ENCODE assay signal across 9 cellular contexts in the genomic region with DNA sequence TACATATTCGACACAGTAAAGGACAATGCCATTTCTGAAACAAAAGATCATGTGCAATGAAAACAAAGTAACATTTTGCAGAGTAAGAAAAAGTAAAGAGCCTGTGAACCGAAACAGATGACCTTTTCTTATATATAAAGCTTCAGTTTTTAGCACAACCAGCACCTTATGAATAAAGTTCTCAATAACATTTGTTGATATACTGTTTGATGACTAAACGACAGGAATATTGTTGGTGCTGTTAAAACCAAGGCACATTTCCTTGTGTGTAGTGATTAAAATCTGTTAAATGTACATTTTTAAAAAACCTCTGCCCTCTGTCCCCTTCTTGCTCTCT. TPM values are rescaled to one million over a fixed set of nuclear protein-coding genes. Genes with fewer than 3 reads are reported as not detected.
A peak's percentile ranks its signal among the peaks of the same experiment; 100 is the strongest.
DNase-seq lines count a peak whose midpoint lies in the region; ATAC-seq, FAIRE-seq and TF ChIP-seq lines count a peak whose summit lies in the region.
"Had no signal": no experiment of that assay in that cellular context is flagged by ENCODE, and none has a peak within 500 bp of the region (broad histone marks: within the 10 kb centered on the region; RNA-seq: fewer than 3 reads in every experiment).

No MANE protein-coding gene starts in this region.

- H2BK120ac ChIP-seq in mesenchymal stem cell (ENCODE audit: low read depth, low read length) = no peak overlapping the region

- no peak overlapping the region for H2BK15ac ChIP-seq in mesenchymal stem cell (ENCODE audit: low read depth, poor library complexity, severe bottlenecking)

- H2BK12ac ChIP-seq in mesenchymal stem cell (ENCODE audit: low read length in 2 of 2) = no peak overlapping the region

- no peak overlapping the region for H2AFZ ChIP-seq in astrocyte (ENCODE audit: low read depth, low read length)
- no peak overlapping the region for H2AFZ ChIP-seq in mesenchymal stem cell (ENCODE audit: low read depth, low read length)

- H3K36me3 Mint-ChIP-seq in astrocyte (ENCODE audit: low read depth, unreplicated experiment) = peaks cover 2% of the 10 kb centered on the region

- H3K79me1 ChIP-seq in mesenchymal stem cell (replicated peaks; ENCODE audit: low read length, poor library complexity, severe bottlenecking) = no peaks in the 10 kb centered on the region

- no peak overlapping the region for H4K91ac ChIP-seq in mesenchymal stem cell (ENCODE audit: low read length)

- intact Hi-C loops in heart left ventricle (cut with DNase I) (loop anchor here (2.0 to 10.0 kb wide), 13 partner anchors 60 to 185 kb away; no protein-coding TSS in a partner anchor), cardiac septum (cut with DNase I) (loop anchor here (5.0 kb wide), 4 partner anchors 70 to 185 kb away; no protein-coding TSS in a partner anchor), uterus (cut with DNase I; ENCODE audit: low total_unique reads) (loop anchor here (10.0 kb wide), 1 partner anchor 62 kb away; no protein-coding TSS in a partner anchor)

- H3K23ac ChIP-seq in mesenchymal stem cell (ENCODE audit: low read length in 2 of 2) = no peak overlapping the region

- no peaks in the 10 kb centered on the region for H3K9me3 Mint-ChIP-seq in astrocyte (ENCODE audit: unreplicated experiment)

- no peak overlapping the region for H4K8ac ChIP-seq in mesenchymal stem cell (ENCODE audit: low read length)

- H3K27me3 Mint-ChIP-seq in astrocyte (ENCODE audit: low read depth, unreplicated experiment) = no peaks in the 10 kb centered on the region

- no peak overlapping the region for H3K14ac ChIP-seq in mesenchymal stem cell (ENCODE audit: low read length in 2 of 2)

- peaks cover 55% of the 10 kb centered on the region for H3K79me2 ChIP-seq in astrocyte (ENCODE audit: insufficient read depth, low read length)

- H3K9ac ChIP-seq in astrocyte (ENCODE audit: low read length) (peak overlapping the region; percentile 88), mesenchymal stem cell (ENCODE audit: low read length) (peak overlapping the region; percentile 92)

- TF ChIP-seq POLR2A in heart left ventricle (IDR thresholded peaks at IDR 0.05) (no peak), uterus (IDR thresholded peaks at IDR 0.05) (no peak)

- no peaks in the 10 kb centered on the region for H3K27me3 ChIP-seq in heart left ventricle
- H3K27me3 ChIP-seq in astrocyte (ENCODE audit: insufficient read depth, low read length) = no peaks in the 10 kb centered on the region
- H3K27me3 ChIP-seq in mesenchymal stem cell (ENCODE audit: control insufficient read depth in 1 of 2, insufficient read depth in 1 of 2, low read length in 2 of 2) = no peaks in the 10 kb centered on the region
- no peaks in the 10 kb centered on the region for H3K27me3 ChIP-seq in uterus

- H3K4me2 ChIP-seq in astrocyte (ENCODE audit: low read length) (peak overlapping the region; percentile 83), mesenchymal stem cell (ENCODE audit: low read length, poor library complexity, severe bottlenecking) (peak overlapping the region; percentile 47)

- peaks cover 0 to 48% (median 22%) of the 10 kb centered on the region in 12 donors for H3K4me1 ChIP-seq in heart left ventricle
- H3K4me1 ChIP-seq in astrocyte (ENCODE audit: insufficient read depth, low read length) = peaks cover 4% of the 10 kb centered on the region
- H3K4me1 ChIP-seq in mesenchymal stem cell (ENCODE audit: control insufficient read depth, insufficient read depth, low read depth, low read length) = peaks cover 2% of the 10 kb centered on the region
- H3K4me1 ChIP-seq in uterus = peaks cover 2 to 10% of the 10 kb centered on the region in 2 donors

- H3K36me3 ChIP-seq in heart left ventricle (no peaks in the 10 kb centered on the region), astrocyte (ENCODE audit: insufficient read depth, low read length) (no peaks in the 10 kb centered on the region), mesenchymal stem cell (ENCODE audit: control insufficient read depth in 1 of 2, insufficient read depth in 2 of 2, low read depth in 1 of 2, low read length in 2 of 2) (peaks cover 0 to 5% of the 10 kb centered on the region in 2 experiments), uterus (no peaks in the 10 kb centered on the region)

- H3K4me1 Mint-ChIP-seq in astrocyte (ENCODE audit: low read depth, unreplicated experiment) = peaks cover 29% of the 10 kb centered on the region

- H4K20me1 ChIP-seq in astrocyte (ENCODE audit: insufficient read depth, low read length) = peaks cover 17% of the 10 kb centered on the region

- H3K4ac ChIP-seq in mesenchymal stem cell (ENCODE audit: low read depth in 1 of 2, low read length in 2 of 2) = no peak overlapping the region

- H3K9me3 ChIP-seq in heart left ventricle (no peaks in the 10 kb centered on the region), astrocyte (ENCODE audit: insufficient read depth, low read depth, low read length) (no peaks in the 10 kb centered on the region), mesenchymal stem cell (ENCODE audit: control insufficient read depth, low read length) (no peaks in the 10 kb centered on the region), uterus (no peaks in the 10 kb centered on the region)

- H2BK5ac ChIP-seq in mesenchymal stem cell (ENCODE audit: low read depth, low read length, poor library complexity, severe bottlenecking) = no peak overlapping the region

- no peak for FAIRE-seq in astrocyte (lab: Jason Lieb, UNC)
- FAIRE-seq: G401.6 had no signal

- no peak for TF ChIP-seq CTCF in heart left ventricle (IDR thresholded peaks at IDR 0.05)
- no peak for TF ChIP-seq CTCF in astrocyte (IDR thresholded peaks at IDR 0.05; ENCODE audit: insufficient read depth, low read depth, low read length)
- no peak for TF ChIP-seq CTCF in uterus (IDR thresholded peaks at IDR 0.05)

- ATAC-seq in heart left ventricle (no peak), HG03095 (IDR thresholded peaks at IDR 0.05; ENCODE audit: unreplicated experiment) (no peak), HG03139 (IDR thresholded peaks at IDR 0.05; ENCODE audit: unreplicated experiment) (no peak), HG03280 (IDR thresholded peaks at IDR 0.05; ENCODE audit: unreplicated experiment) (no peak)

- DNase-seq in heart left ventricle (no peak), cardiac septum (ENCODE audit: low spot score) (no peak), astrocyte (ENCODE audit: low read depth) (no peak), mesenchymal stem cell (no peak), uterus (no peak)

- H3K18ac ChIP-seq in mesenchymal stem cell (ENCODE audit: low read depth in 1 of 2, low read length in 2 of 2) = no peak overlapping the region

- peak overlapping the region; percentile 97 for H3K4me3 Mint-ChIP-seq in astrocyte (ENCODE audit: unreplicated experiment)

- no peak overlapping the region for H2AK5ac ChIP-seq in mesenchymal stem cell (ENCODE audit: low read length, severe bottlenecking)

- H3K27ac ChIP-seq in heart left ventricle (peak overlapping the region in 11 of 12 donors; percentile 94 to 99 (median 98)), astrocyte (ENCODE audit: low read depth, low read length) (peak overlapping the region; percentile 84), mesenchymal stem cell (ENCODE audit: low read length, poor library complexity, severe bottlenecking) (no peak overlapping the region), uterus (peak overlapping the region; percentile 94 to 99)

- H3K4me3 ChIP-seq in heart left ventricle (peak overlapping the region; percentile 81 to 99 (median 94)), astrocyte (ENCODE audit: insufficient read depth, low read depth, low read length) (peak overlapping the region; percentile 85), mesenchymal stem cell (ENCODE audit: insufficient read depth in 1 of 2, low read depth in 1 of 2, low read length in 2 of 2) (peak overlapping the region in 1 of 2 experiments; percentile 83), uterus (peak overlapping the region; percentile 73 to 99)

- 37 to 40% (median 39%) methylated on average over 3 of the region's 3 CpGs for WGBS in heart left ventricle, 4 donors
- no CpG with 5 or more reads among the region's 3 CpGs for WGBS in mesenchymal stem cell

- H3K27ac Mint-ChIP-seq in astrocyte (ENCODE audit: unreplicated experiment) = peak overlapping the region; percentile 87

RNA-seq across cellular contexts. Expression of gene PELI1, which starts 1.4 kb away (rescaled TPM):
- total RNA-seq in heart left ventricle (10 to 100 TPM in 2 of 9 donors, 1 to 10 TPM in 7; 5.9 to 14.6 (median 7.3) TPM), cardiac septum (9.0 TPM), astrocyte (23.1 and 23.8 TPM in 2 replicates), uterus (10 to 100 TPM; 26.2 to 54.7 (median 37.4) TPM)
- 1 to 10 TPM; 4.2 to 7.5 TPM for polyA plus RNA-seq in heart left ventricle
- 4.9 TPM for polyA plus RNA-seq in mesenchymal stem cell (2013, experiment 1 of 2)
- polyA plus RNA-seq in mesenchymal stem cell (2013, experiment 2 of 2) = 5.8 TPM
